ENCODE assay signal across 8 cellular contexts in genomic region chr5:140244525-140245025, GRCh38. TPM values are rescaled to one million over a fixed set of nuclear protein-coding genes. Genes with fewer than 3 reads are reported as not detected.
DNase-seq lines count a peak whose midpoint lies in the region; ATAC-seq and TF ChIP-seq lines count a peak whose summit lies in the region.

No MANE protein-coding gene starts in this region.

- H3K36me3 ChIP-seq in Karpas-422 (ENCODE audit: insufficient read depth, low read length) (no peaks in the 10 kb centered on the region), RWPE2 (ENCODE audit: low read depth) (peaks cover 12% of the 10 kb centered on the region)

- H3K27me3 ChIP-seq in Karpas-422 (ENCODE audit: low read length) (no peaks in the 10 kb centered on the region), RWPE2 (ENCODE audit: insufficient read depth, poor library complexity, severe bottlenecking) (no peaks in the 10 kb centered on the region)

- H3K9ac ChIP-seq in Karpas-422 (ENCODE audit: low read length): no peak overlapping the region

- H3K79me2 ChIP-seq in Karpas-422 (ENCODE audit: low read length): 0 out of 2 replicates have a peak, but pooled peaks cover 2% of the 10 kb centered on the region

- TF ChIP-seq CTCF in C4-2B (conservative IDR thresholded peaks at IDR 0.05) (peak; percentile 94), RWPE2 (IDR thresholded peaks at IDR 0.05; ENCODE audit: poor library complexity, severe bottlenecking) (peak; percentile 97)

- H3K9me3 ChIP-seq in Karpas-422 (ENCODE audit: low read length) (no peaks in the 10 kb centered on the region), RWPE2 (ENCODE audit: severe bottlenecking) (no peaks in the 10 kb centered on the region)

- peak; percentile 66 for ATAC-seq in GM19452 (IDR thresholded peaks at IDR 0.05; ENCODE audit: unreplicated experiment)
- ATAC-seq in RWPE2 (ENCODE audit: low read depth): peak; percentile 37

- H3K27ac ChIP-seq in C4-2B (no peak overlapping the region), Karpas-422 (ENCODE audit: low read length) (no peak overlapping the region), RWPE2 (ENCODE audit: poor library complexity, severe bottlenecking) (no peak overlapping the region)

- no peaks in the 10 kb centered on the region; the same call in 1 of the 2 replicates for H4K20me1 ChIP-seq in Karpas-422 (ENCODE audit: insufficient read depth, low read depth, low read length)

- H3K4me1 ChIP-seq in Karpas-422 (ENCODE audit: low read length) (peaks cover 15% of the 10 kb centered on the region), RWPE2 (ENCODE audit: insufficient read depth, poor library complexity, severe bottlenecking) (peaks cover 18% of the 10 kb centered on the region)

- H3K4me3 ChIP-seq in Karpas-422 (ENCODE audit: low read length) (no peak overlapping the region), RWPE2 (ENCODE audit: severe bottlenecking) (no peak overlapping the region)

- DNase-seq in Karpas-422 (peak; percentile 91), RWPE2 (ENCODE audit: low spot score) (peak; percentile 92), fibroblast of the conjunctiva (ENCODE audit: low read depth) (peak; percentile 85), occipital lobe (lab: John Stamatoyannopoulos, UW) (peak; percentile 83), stromal cell of bone marrow (ENCODE audit: low read depth) (peak; percentile 78)
- DNase-seq in activated T-helper 9 cell treated with anti-CD3 and anti-CD28 coated beads, Interleukin-2, amount 50 U/mL, for 16 hours (ENCODE audit: low read depth): peak; percentile 71

- H3K4me2 ChIP-seq in Karpas-422 (ENCODE audit: low read depth, low read length, poor library complexity, severe bottlenecking): no peak overlapping the region

- no peaks in the 10 kb centered on the region for H3K9me2 ChIP-seq in Karpas-422 (replicated peaks; ENCODE audit: insufficient read depth, low read length)

- no peak overlapping the region for H2AFZ ChIP-seq in Karpas-422 (ENCODE audit: low read length)

RNA-seq across cellular contexts. Expression of gene PFDN1, which starts 58.3 kb away (rescaled TPM):
- total RNA-seq in Karpas-422 (2014; rRNA removed; shearing (Covaris generic); ENCODE audit: low replicate concordance): 28.2 and 49.8 TPM in 2 replicates
- total RNA-seq in occipital lobe: 36.8 TPM
